Comparison of ENCODE assay signal across 8 cellular contexts in the genomic region with DNA sequence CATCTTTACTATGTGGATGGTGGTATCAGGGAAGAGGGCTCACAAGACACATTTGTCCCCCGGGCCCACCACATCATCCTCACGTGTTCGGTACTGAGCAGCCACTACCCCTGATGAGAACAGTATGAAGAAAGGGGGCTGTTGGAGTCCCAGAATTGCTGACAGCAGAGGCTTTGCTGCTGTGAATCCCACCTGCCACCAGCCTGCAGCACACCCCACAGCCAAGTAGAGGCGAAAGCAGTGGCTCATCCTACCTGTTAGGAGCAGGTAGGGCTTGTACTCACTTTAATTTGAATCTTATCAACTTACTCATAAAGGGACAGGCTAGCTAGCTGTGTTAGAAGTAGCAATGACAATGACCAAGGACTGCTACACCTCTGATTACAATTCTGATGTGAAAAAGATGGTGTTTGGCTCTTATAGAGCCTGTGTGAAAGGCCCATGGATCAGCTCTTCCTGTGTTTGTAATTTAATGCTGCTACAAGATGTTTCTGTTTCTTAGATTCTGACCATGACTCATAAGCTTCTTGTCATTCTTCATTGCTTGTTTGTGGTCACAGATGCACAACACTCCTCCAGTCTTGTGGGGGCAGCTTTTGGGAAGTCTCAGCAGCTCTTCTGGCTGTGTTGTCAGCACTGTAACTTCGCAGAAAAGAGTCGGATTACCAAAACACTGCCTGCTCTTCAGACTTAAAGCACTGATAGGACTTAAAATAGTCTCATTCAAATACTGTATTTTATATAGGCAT. TPM values are rescaled to one million over a fixed set of nuclear protein-coding genes. Genes with fewer than 3 reads are reported as not detected.
A peak's percentile ranks its signal among the peaks of the same experiment; 100 is the strongest.
DNase-seq lines count a peak whose midpoint lies in the region; ATAC-seq and TF ChIP-seq lines count a peak whose summit lies in the region.

No MANE protein-coding gene starts in this region.

- H3K27ac Mint-ChIP-seq in activated CD4-positive, alpha-beta T cell treated with anti-CD3 and anti-CD28 coated beads for 36 hours = peak overlapping the region; percentile 73

- intact Hi-C loops in activated CD4-positive, alpha-beta T cell treated with anti-CD3 and anti-CD28 coated beads for 36 hours (cut with DNase I, micrococcal nuclease) = loop anchor here (1.0 to 10.0 kb wide), 3 partner anchors 8 to 686 kb away; a partner anchor contains a TSS

- no peaks in the 10 kb centered on the region for H3K9me3 Mint-ChIP-seq in activated CD4-positive, alpha-beta T cell treated with anti-CD3 and anti-CD28 coated beads for 36 hours (ENCODE audit: low read depth)

- H3K36me3 Mint-ChIP-seq in activated CD4-positive, alpha-beta T cell treated with anti-CD3 and anti-CD28 coated beads for 36 hours (ENCODE audit: low read depth) = no peaks in the 10 kb centered on the region

- no peak for TF ChIP-seq CTCF in astrocyte of the spinal cord (IDR thresholded peaks at IDR 0.05; ENCODE audit: low read depth, low read length)

- POLR2A ChIA-PET in activated CD4-positive, alpha-beta T cell treated with anti-CD3 and anti-CD28 coated beads for 36 hours (lab: Charles Lee) = interaction anchor here (0.6 to 1.2 kb wide), 3 partner anchors 9 to 62 kb away, joined by 3 to 14 read pairs (median 7); a partner anchor contains a TSS

- in situ Hi-C loops in astrocyte of the spinal cord (cut with HindIII; ENCODE audit: low sequenced_read_pairs) = no loop called here

- no peaks in the 10 kb centered on the region for H3K36me3 ChIP-seq in H7 (replicated peaks; ENCODE audit: control insufficient read depth, insufficient read depth, low read length)

- peak; percentile 89 for ATAC-seq in activated CD4-positive, alpha-beta T cell treated with anti-CD3 and anti-CD28 coated beads for 36 hours

- peaks cover 25% of the 10 kb centered on the region for H3K4me1 Mint-ChIP-seq in activated CD4-positive, alpha-beta T cell treated with anti-CD3 and anti-CD28 coated beads for 36 hours

- DNase-seq in activated CD4-positive, alpha-beta T cell treated with anti-CD3 and anti-CD28 coated beads for 36 hours = peak; percentile 67
- no peak for DNase-seq in activated CD4-positive, alpha-beta T cell treated with anti-CD3 and anti-CD28 coated beads for 4 hours
- DNase-seq in H7 = peak; percentile 37
- DNase-seq in M059J (ENCODE audit: low read depth) = peak; percentile 93
- peak; percentile 93 for DNase-seq in astrocyte of the spinal cord (ENCODE audit: low read depth, low spot score)
- DNase-seq in myocyte (ENCODE audit: low read depth) = peak; percentile 97
- DNase-seq in DMS79 treated with DMSO at 0.1 percent for 48 hours (lab: John Stamatoyannopoulos, UW) = no peak
- DNase-seq in NCI-H1092 treated with DMSO at 0.1 percent for 48 hours (lab: John Stamatoyannopoulos, UW) = no peak

- H3K27me3 ChIP-seq in H7 (ENCODE audit: control insufficient read depth, insufficient read depth, low read length) = no peaks in the 10 kb centered on the region

- no peak overlapping the region for H3K4me3 ChIP-seq in H7 (ENCODE audit: insufficient read depth, low read depth, low read length)
- no peak overlapping the region for H3K4me3 ChIP-seq in astrocyte of the spinal cord (ENCODE audit: low read depth, low read length)

- no peaks in the 10 kb centered on the region for H3K27me3 Mint-ChIP-seq in activated CD4-positive, alpha-beta T cell treated with anti-CD3 and anti-CD28 coated beads for 36 hours

- H3K4me3 Mint-ChIP-seq in activated CD4-positive, alpha-beta T cell treated with anti-CD3 and anti-CD28 coated beads for 36 hours = no peak overlapping the region

- CTCF ChIA-PET in activated CD4-positive, alpha-beta T cell treated with anti-CD3 and anti-CD28 coated beads for 36 hours (lab: Charles Lee) = interaction anchor here (0.9 kb wide), 1 partner anchor 10 kb away, joined by 3 read pairs; a partner anchor contains a TSS

RNA-seq across cellular contexts. Expression of a gene that starts 9.1 kb away (rescaled TPM):
- total RNA-seq in activated CD4-positive, alpha-beta T cell treated with anti-CD3 and anti-CD28 coated beads for 36 hours = 10 to 100 TPM; 19.3 to 19.5 TPM
- 1.2 and 2.8 TPM in 2 replicates for total RNA-seq in H7 (2014; rRNA removed; shearing (Covaris generic))
- total RNA-seq in M059J (2014; rRNA removed; shearing (Covaris generic)) = 2.0 and 4.5 TPM in 2 replicates
- 21.2 and 27.6 TPM in 2 replicates for total RNA-seq in myocyte
- polyA plus RNA-seq in myocyte (2012) = 27.2 TPM

RNA-seq across cellular contexts. Expression of a gene that starts 52.3 kb away (rescaled TPM):
- under 1 TPM; 0.19 to 0.32 TPM for total RNA-seq in activated CD4-positive, alpha-beta T cell treated with anti-CD3 and anti-CD28 coated beads for 36 hours
- total RNA-seq in H7 (2014; rRNA removed; shearing (Covaris generic)) = 9.7 and 16.0 TPM in 2 replicates
- 0.15 TPM in 1 of 2 replicates, not detected in the other for total RNA-seq in M059J (2014; rRNA removed; shearing (Covaris generic))
- total RNA-seq in myocyte = 0.08 TPM in 1 of 2 replicates, not detected in the other
- 0.13 TPM for polyA plus RNA-seq in myocyte (2012)

Comparison
In these comparisons a context has a peak if more than half of its experiments do, and no peak if none do; other contexts are left out.
1. DNase-seq: peak in activated CD4-positive, alpha-beta T cell treated with anti-CD3 and anti-CD28 coated beads for 36 hours (single experiment), H7 (single experiment), M059J (single experiment), astrocyte of the spinal cord (single experiment) and myocyte (single experiment); none in activated CD4-positive, alpha-beta T cell treated with anti-CD3 and anti-CD28 coated beads for 4 hours (0 of 2), DMS79 treated with DMSO at 0.1 percent for 48 hours (single experiment) and NCI-H1092 treated with DMSO at 0.1 percent for 48 hours (single experiment).